Comparison of ENCODE assay signal across 5 cellular contexts in genomic region chr7:53113424-53113823, GRCh38.
"Had no signal": no experiment of that assay in that cellular context is flagged by ENCODE, and none has a peak within 500 bp of the region (broad histone marks: within the 10 kb centered on the region; RNA-seq: fewer than 3 reads in every experiment).

No MANE protein-coding gene starts in this region.

- H3K4me3 ChIP-seq: GM23338, K562 had no signal

- DNase-seq: H9, HCEC 1CT, IMR-90 had no signal

- H3K4me2 ChIP-seq: GM23338 had no signal

- ATAC-seq: K562 had no signal
